In genomic region chr10:80500572-80501380, GRCh38 we compare ENCODE assay signal across 8 cellular contexts.
DNase-seq lines count a peak whose midpoint lies in the region; ATAC-seq lines count a peak whose summit lies in the region.

No MANE protein-coding gene starts in this region.

- peak; percentile 41 for ATAC-seq in GM18499 (IDR thresholded peaks at IDR 0.05; ENCODE audit: insufficient read depth, unreplicated experiment)
- peak; percentile 66 for ATAC-seq in HG02798 (IDR thresholded peaks at IDR 0.05; ENCODE audit: poor library complexity, unreplicated experiment)

- DNase-seq in activated CD8-positive, alpha-beta memory T cell treated with anti-CD3 and anti-CD28 coated beads, Interleukin-2, amount 50 U/mL, for 48 hours: peak; percentile 73
- DNase-seq in germinal center (ENCODE audit: low spot score) (peak; percentile 54), NCI-H146 treated with DMSO at 0.1 percent for 48 hours (lab: John Stamatoyannopoulos, UW; ENCODE audit: unreplicated experiment) (no peak), SIG-M5 (lab: John Stamatoyannopoulos, UW) (no peak), D341Med (ENCODE audit: low spot score) (no peak)
- DNase-seq in stimulated activated CD4-positive, alpha-beta T cell treated with anti-CD3 and anti-CD28 coated beads, TNF-alpha, amount 100 ng/mL, for 24 hours (ENCODE audit: low read depth in 3 of 3): peak in 2 of 3 experiments; percentile 30 to 51

Comparison
In these comparisons a context has a peak if more than half of its experiments do, and no peak if none do; other contexts are left out.
1. DNase-seq: peak in activated CD8-positive, alpha-beta memory T cell treated with anti-CD3 and anti-CD28 coated beads, Interleukin-2, amount 50 U/mL, for 48 hours (single experiment), germinal center (single experiment) and stimulated activated CD4-positive, alpha-beta T cell treated with anti-CD3 and anti-CD28 coated beads, TNF-alpha, amount 100 ng/mL, for 24 hours (2 of 3); none in NCI-H146 treated with DMSO at 0.1 percent for 48 hours (single experiment), SIG-M5 (single experiment) and D341Med (single experiment).